ENCODE assay signal across 8 cellular contexts in genomic region chr19:48812094-48812929, GRCh38. TPM values are rescaled to one million over a fixed set of nuclear protein-coding genes. Genes with fewer than 3 reads are reported as not detected.
A peak's percentile ranks its signal among the peaks of the same experiment; 100 is the strongest.
DNase-seq lines count a peak whose midpoint lies in the region; ATAC-seq and TF ChIP-seq lines count a peak whose summit lies in the region.

No MANE protein-coding gene starts in this region.

- intact Hi-C loops in Calu3 (cut with micrococcal nuclease; ENCODE audit: unreplicated experiment) = no loop called here

- no peaks in the 10 kb centered on the region; the same call in 1 of the 2 replicates for H3K27me3 ChIP-seq in H9 (ENCODE audit: insufficient read depth, low read length)

- peak overlapping the region; percentile 58 for H3K4me2 ChIP-seq in H9 (ENCODE audit: insufficient read depth, insufficient read length, low read length)

- H4K5ac ChIP-seq in H9 (ENCODE audit: insufficient read length, low read depth, low read length) = no peak overlapping the region

- peak overlapping the region; percentile 71 for H3K4me3 ChIP-seq in choroid plexus epithelial cell (ENCODE audit: low read depth, low read length)

- no peak overlapping the region for H3T11ph ChIP-seq in H9 (ENCODE audit: low read length)

- peaks cover 34% of the 10 kb centered on the region for H3K36me3 Mint-ChIP-seq in Calu3 (ENCODE audit: insufficient read depth, unreplicated experiment)
- no peaks in the 10 kb centered on the region for H3K36me3 Mint-ChIP-seq in H9 (ENCODE audit: insufficient read depth in 1 of 3, low read depth in 3 of 3)

- H3K4ac ChIP-seq in H9 (ENCODE audit: low read depth, low read length) = no peak overlapping the region

- H3K18ac ChIP-seq in H9 (ENCODE audit: insufficient read length, low read depth, low read length) = peak overlapping the region; percentile 86

- H3K23me2 ChIP-seq in H9 (ENCODE audit: insufficient read length, low read depth, low read length, poor library complexity, severe bottlenecking) = peaks cover 7% of the 10 kb centered on the region

- no peak overlapping the region for H2AFZ ChIP-seq in H9 (ENCODE audit: low read length)

- H4K91ac ChIP-seq in H9 (ENCODE audit: insufficient read length, low read depth, low read length) = no peak overlapping the region

- no peak for ATAC-seq in GM19463 (IDR thresholded peaks at IDR 0.05; ENCODE audit: unreplicated experiment)

- CTCF ChIA-PET in Calu3 (lab: Charles Lee) = interaction anchor here (0.6 to 2.7 kb wide), 4 partner anchors 17 to 544 kb away, joined by 3 to 20 read pairs (median 6); partner anchors contain the start of gene DBP

- H3K23ac ChIP-seq in H9 (ENCODE audit: insufficient read length, low read depth, low read length) = no peak overlapping the region

- no TSS peak for BruUV-seq in Calu3 (replicated peaks; lab: Mats Ljungman, UMichigan)

- no peak overlapping the region for H3K9ac ChIP-seq in H9 (ENCODE audit: extremely low read depth, insufficient read length, low read length)

- no peaks in the 10 kb centered on the region for H3K79me2 ChIP-seq in H9 (ENCODE audit: insufficient read depth, low read length)

- no peak overlapping the region for H3K56ac ChIP-seq in H9 (ENCODE audit: insufficient read length, low read depth, low read length)

- no peak overlapping the region for H4K8ac ChIP-seq in H9 (replicated peaks; ENCODE audit: insufficient read length, low read depth, low read length)

- H3K27me3 Mint-ChIP-seq in Calu3 (ENCODE audit: unreplicated experiment) (no peaks in the 10 kb centered on the region), H9 (ENCODE audit: low read depth) (peaks cover 20% of the 10 kb centered on the region)

- H4K20me1 ChIP-seq in H9 (ENCODE audit: control insufficient read depth, insufficient read depth, insufficient read length) = peaks cover 2% of the 10 kb centered on the region

- DNase-seq in Calu3 (peak; percentile 93), H9 (peak; percentile 94), NCI-H2081 (lab: John Stamatoyannopoulos, UW) (peak; percentile 94 to 95), choroid plexus epithelial cell (ENCODE audit: low read depth) (peak; percentile 76), kidney glomerular epithelial cell (lab: John Stamatoyannopoulos, UW) (peak; percentile 47)
- DNase-seq in activated CD4-positive, CD25-positive, alpha-beta regulatory T cell treated with anti-CD3 and anti-CD28 coated beads, Interleukin-2, amount 50 U/mL, for 72 hours = peak; percentile 66
- DNase-seq in stimulated activated CD4-positive, alpha-beta T cell treated with anti-CD3 and anti-CD28 coated beads, Interleukin-2, amount 100 ng/mL, for 24 hours = peak; percentile 60 to 76

- H3K4me1 Mint-ChIP-seq in Calu3 (ENCODE audit: low read depth, unreplicated experiment) = peaks cover 22% of the 10 kb centered on the region
- H3K4me1 Mint-ChIP-seq in H9 = peaks cover 27 to 42% of the 10 kb centered on the region in 2 experiments

- WGBS in H9 (ENCODE audit: extremely low coverage, insufficient read length, low lambda C conversion rate) = no CpG with 5 or more reads among the region's 39 CpGs

- H3K27ac Mint-ChIP-seq in Calu3 (ENCODE audit: unreplicated experiment) (peak overlapping the region; percentile 64), H9 (peak overlapping the region; percentile 68 to 98 (median 96))

- no peak for TF ChIP-seq CTCF in Calu3 (IDR thresholded peaks at IDR 0.05; ENCODE audit: unreplicated experiment)
- TF ChIP-seq CTCF in H9 (conservative IDR thresholded peaks at IDR 0.05) = peak; percentile 29; the same call in 2 of the 3 replicates
- TF ChIP-seq CTCF in choroid plexus epithelial cell (conservative IDR thresholded peaks at IDR 0.05; ENCODE audit: low read depth, low read length) = no peak

- no peaks in the 10 kb centered on the region for H3K9me3 ChIP-seq in H9 (ENCODE audit: control insufficient read depth, low read depth, low read length)

- no peak overlapping the region for H2BK5ac ChIP-seq in H9 (ENCODE audit: insufficient read length, low read length)

- no peak overlapping the region for H2BK12ac ChIP-seq in H9 (ENCODE audit: insufficient read length, low read depth, low read length)

- no peak overlapping the region for H2BK20ac ChIP-seq in H9 (ENCODE audit: low read depth, low read length, poor library complexity, severe bottlenecking)

- H3K4me1 ChIP-seq in H9 (ENCODE audit: insufficient read depth, low read length) = no peaks in the 10 kb centered on the region; the same call in 1 of the 2 replicates

- no peaks in the 10 kb centered on the region for H3K79me1 ChIP-seq in H9 (ENCODE audit: insufficient read depth, low read depth, low read length, poor library complexity, severe bottlenecking)

- H2AK5ac ChIP-seq in H9 (ENCODE audit: insufficient read length, low read length) = no peak overlapping the region

- no peak overlapping the region for H2BK120ac ChIP-seq in H9 (ENCODE audit: low read depth, low read length, poor library complexity, severe bottlenecking)

- H3K14ac ChIP-seq in H9 (ENCODE audit: insufficient read depth, low read length) = peak overlapping the region; percentile 69; the same call in 1 of the 2 replicates

- H3K9me3 Mint-ChIP-seq in Calu3 (ENCODE audit: low read depth, unreplicated experiment) = no peaks in the 10 kb centered on the region
- no peaks in the 10 kb centered on the region; a peak in 1 of 5 replicates for H3K9me3 Mint-ChIP-seq in H9

- H3K4me3 Mint-ChIP-seq in Calu3 (ENCODE audit: low read depth, unreplicated experiment) (peak overlapping the region; percentile 89), H9 (peak overlapping the region; percentile 58 to 80)

- H3K27ac ChIP-seq in H9 (ENCODE audit: insufficient read length, low read depth, low read length) = peak overlapping the region; percentile 75

- H2BK15ac ChIP-seq in H9 (ENCODE audit: low read depth, low read length) = no peak overlapping the region

RNA-seq across cellular contexts. Expression of gene BCAT2, which starts 1.5 kb away (rescaled TPM):
- total RNA-seq in Calu3 (2022) = 84.4 and 91.0 TPM in 2 replicates
- total RNA-seq in H9 (2021) = 30.6 and 32.7 TPM in 2 replicates

RNA-seq across cellular contexts. Expression of gene HSD17B14, which starts 24.0 kb away (rescaled TPM):
- total RNA-seq in Calu3 (2022) = 2.6 and 5.7 TPM in 2 replicates
- 11.2 and 11.6 TPM in 2 replicates for total RNA-seq in H9 (2021)

RNA-seq across cellular contexts. Expression of gene PLEKHA4, which starts 56.1 kb away (rescaled TPM):
- total RNA-seq in Calu3 (2022) (57.6 and 72.2 TPM in 2 replicates), H9 (2021) (14.3 and 15.3 TPM in 2 replicates)

RNA-seq across cellular contexts. Expression of gene FGF21, which starts 57.0 kb away (rescaled TPM):
- not detected in 2 replicates for total RNA-seq in Calu3 (2022)
- total RNA-seq in H9 (2021) = 0.55 and 0.90 TPM in 2 replicates

RNA-seq across cellular contexts. Expression of gene FUT1, which starts 59.9 kb away (rescaled TPM):
- total RNA-seq in Calu3 (2022) (2.6 and 2.9 TPM in 2 replicates), H9 (2021) (15.9 and 16.1 TPM in 2 replicates)
